8 cellular contexts compared by ENCODE assay signal in genomic region chr19:12938054-12938535, GRCh38. TPM values are rescaled to one million over a fixed set of nuclear protein-coding genes. Genes with fewer than 3 reads are reported as not detected.
DNase-seq lines count a peak whose midpoint lies in the region; ATAC-seq and TF ChIP-seq lines count a peak whose summit lies in the region.

No MANE protein-coding gene starts in this region.

- ATAC-seq in HG03432 (IDR thresholded peaks at IDR 0.05; ENCODE audit: unreplicated experiment): peak; percentile 80

- TF ChIP-seq CTCF in AG09309 (IDR thresholded peaks at IDR 0.05; ENCODE audit: control insufficient read depth, insufficient read depth, low read depth, low read length, missing control alignments) (no peak), spleen (IDR thresholded peaks at IDR 0.05 in 8 of 11, conservative IDR thresholded peaks at IDR 0.05 in 3 of 11) (peak in 1 of 11 experiments; percentile 48)

- intact Hi-C loops in spleen (cut with DNase I; ENCODE audit: low total_unique reads): no loop called here

- H3K4me1 ChIP-seq in spleen: peaks cover 32 to 77% (median 65%) of the 10 kb centered on the region in 6 donors

- peak overlapping the region in 7 of 8 donors; percentile 89 to 98 (median 95) for H3K27ac ChIP-seq in spleen

- H3K4me3 ChIP-seq in AG09309 (ENCODE audit: control insufficient read depth, low read depth, low read length) (peak overlapping the region; percentile 92), spleen (peak overlapping the region; percentile 56 to 100 (median 98))

- H3K36me3 ChIP-seq in spleen: peaks cover 5 to 39% (median 34%) of the 10 kb centered on the region in 6 donors

- H3K27me3 ChIP-seq in spleen (replicated peaks in 1 of 7): no peaks in the 10 kb centered on the region

- TF ChIP-seq POLR2A in spleen (IDR thresholded peaks at IDR 0.05): no peak

- peak; percentile 98 for DNase-seq in AG09309 (ENCODE audit: low read depth)
- DNase-seq in GM19238 (ENCODE audit: insufficient read length, low spot score): peak; percentile 95
- DNase-seq in NCI-H446 treated with DMSO at 0.1 percent for 48 hours (lab: John Stamatoyannopoulos, UW): peak; percentile 99
- peak; percentile 98 for DNase-seq in activated CD4-positive, CD25-positive, alpha-beta regulatory T cell treated with anti-CD3 and anti-CD28 coated beads, Interleukin-2, amount 50 U/mL, for 72 hours
- DNase-seq in cerebellar nuclear complex (lab: John Stamatoyannopoulos, UW): peak; percentile 98
- DNase-seq in iris pigment epithelial cell (ENCODE audit: low read depth): peak; percentile 99
- DNase-seq in spleen: peak; percentile 99

- H3K9me3 ChIP-seq in spleen: no peaks in the 10 kb centered on the region

- WGBS in spleen, 5 donors: 0 to 1% (median 0%) methylated on average over 16 to 30 of the region's 30 CpGs

RNA-seq across cellular contexts. Expression of gene CALR, which starts 0.3 kb away (rescaled TPM):
- total RNA-seq in spleen: 100 to 1,000 TPM; 306 to 828 (median 571) TPM
- polyA plus RNA-seq in spleen: 100 to 1,000 TPM; 150 to 194 (median 193) TPM

RNA-seq across cellular contexts. Expression of gene FARSA, which starts 4.6 kb away (rescaled TPM):
- total RNA-seq in spleen: 10 to 100 TPM; 32.8 to 49.9 (median 42.2) TPM
- polyA plus RNA-seq in spleen: 10 to 100 TPM; 25.1 to 55.4 (median 36.3) TPM

RNA-seq across cellular contexts. Expression of gene RAD23A, which starts 7.6 kb away (rescaled TPM):
- total RNA-seq in spleen: 100 to 1,000 TPM in 1 of 7 donors, 10 to 100 TPM in 6; 80.4 to 109 (median 90.8) TPM
- 100 to 1,000 TPM in 2 of 3 donors, 10 to 100 TPM in 1; 88.6 to 134 (median 115) TPM for polyA plus RNA-seq in spleen

RNA-seq across cellular contexts. Expression of gene GADD45GIP1, which starts 18.9 kb away (rescaled TPM):
- total RNA-seq in spleen: 10 to 100 TPM; 12.8 to 33.4 (median 15.8) TPM
- 10 to 100 TPM; 39.7 to 47.9 (median 40.8) TPM for polyA plus RNA-seq in spleen

RNA-seq across cellular contexts. Expression of gene SYCE2, which starts 19.0 kb away (rescaled TPM):
- total RNA-seq in spleen: under 1 TPM in 1 of 7 donors, not detected in 6; 0.74 TPM
- under 1 TPM; 0.29 to 0.85 (median 0.30) TPM for polyA plus RNA-seq in spleen

Comparison
In these comparisons a context has a peak if more than half of its experiments do, and no peak if none do; other contexts are left out.
1. Peak in every context shown above with its lines: DNase-seq, ATAC-seq, H3K4me3 ChIP-seq and H3K27ac ChIP-seq.